ENCODE assay signal across 9 cellular contexts in genomic region chr11:69080361-69080973, GRCh38. TPM values are rescaled to one million over a fixed set of nuclear protein-coding genes. Genes with fewer than 3 reads are reported as not detected.
DNase-seq lines count a peak whose midpoint lies in the region; ATAC-seq and TF ChIP-seq lines count a peak whose summit lies in the region.
"Had no signal": no experiment of that assay in that cellular context is flagged by ENCODE, and none has a peak within 500 bp of the region (broad histone marks: within the 10 kb centered on the region; RNA-seq: fewer than 3 reads in every experiment).

No MANE protein-coding gene starts in this region.

- TF ChIP-seq CTCF in HCT116 (IDR thresholded peaks at IDR 0.05 in 2 of 3, conservative IDR thresholded peaks at IDR 0.05 in 1 of 3; ENCODE audit: borderline replicate concordance in 1 of 3, insufficient read depth in 1 of 3, low read depth in 2 of 3, low read length in 2 of 3) = no peak
- no peak for TF ChIP-seq CTCF in activated CD8-positive, alpha-beta T cell treated with anti-CD3 and anti-CD28 coated beads for 36 hours (IDR thresholded peaks at IDR 0.05)

- peak; percentile 51 for DNase-seq in AG08395 (ENCODE audit: low spot score)
- DNase-seq in HCT116 (ENCODE audit: low read depth, low spot score) = no peak
- DNase-seq in activated CD8-positive, alpha-beta T cell treated with anti-CD3 and anti-CD28 coated beads for 36 hours = peak; percentile 26
- DNase-seq in kidney tubule cell (ENCODE audit: low spot score) = peak; percentile 60
- no peak for DNase-seq in KBM-7
- no peak for DNase-seq in hypothalamus (lab: John Stamatoyannopoulos, UW)
- DNase-seq in retina = no peak
- DNase-seq: NCI-H187 treated with DMSO at 0.1 percent for 48 hours had no signal

- intact Hi-C loops in HCT116 (cut with micrococcal nuclease) = no loop called here
- intact Hi-C loops in activated CD8-positive, alpha-beta T cell treated with anti-CD3 and anti-CD28 coated beads for 36 hours (cut with micrococcal nuclease) = no loop called here

- no peak overlapping the region for H3K4me3 Mint-ChIP-seq in activated CD8-positive, alpha-beta T cell treated with anti-CD3 and anti-CD28 coated beads for 36 hours

- TF ChIP-seq POLR2A in HCT116 (IDR thresholded peaks at IDR 0.05; ENCODE audit: borderline replicate concordance, extremely low read depth, insufficient read depth, insufficient read length) = no peak

- CTCF ChIA-PET in HCT116 (lab: Charles Lee) = no interaction called here
- CTCF ChIA-PET in activated CD8-positive, alpha-beta T cell treated with anti-CD3 and anti-CD28 coated beads for 36 hours (lab: Charles Lee) = no interaction called here

- TF ChIP-seq RAD21 in HCT116 (IDR thresholded peaks at IDR 0.05; ENCODE audit: low read depth) = no peak

- no peaks in the 10 kb centered on the region for H4K20me1 ChIP-seq in HCT116 (ENCODE audit: insufficient read depth)

- ATAC-seq in HCT116 (peak; percentile 85), HG02938 (IDR thresholded peaks at IDR 0.05; ENCODE audit: unreplicated experiment) (no peak)
- peak; percentile 72 for ATAC-seq in activated CD8-positive, alpha-beta T cell treated with anti-CD3 and anti-CD28 coated beads for 36 hours

- peak overlapping the region; percentile 70 for H3K4me2 ChIP-seq in HCT116 (ENCODE audit: low read length)

- H2AFZ ChIP-seq in HCT116 (ENCODE audit: low read depth, low read length, poor library complexity, severe bottlenecking) = no peak overlapping the region

- no peaks in the 10 kb centered on the region for H3K27me3 ChIP-seq in HCT116 (ENCODE audit: insufficient read depth, low read length)

- H3K9me3 ChIP-seq in HCT116 (ENCODE audit: control insufficient read depth in 1 of 2, insufficient read depth in 1 of 2, low read depth in 1 of 2, low read length in 2 of 2) = no peaks in the 10 kb centered on the region

- in situ Hi-C loops in KBM-7 (cut with MboI; ENCODE audit: low pct_unique_long_range_greater_than_20kb, low sequenced_read_pairs) = no loop called here

- peak overlapping the region; percentile 56 for H3K27ac ChIP-seq in HCT116 (ENCODE audit: low read depth, low read length)

- peaks cover 5 to 6% of the 10 kb centered on the region in 2 experiments; a peak in 3 of 4 replicates for H3K36me3 ChIP-seq in HCT116 (ENCODE audit: control insufficient read depth in 1 of 2, insufficient read depth in 2 of 2, low read length in 2 of 2)

- no peaks in the 10 kb centered on the region for H3K79me2 ChIP-seq in HCT116 (ENCODE audit: insufficient read depth, low read length)

- no TSS peak for BruUV-seq in HCT116 (replicated peaks; lab: Mats Ljungman, UMichigan)

- peak overlapping the region; percentile 61 for H3K9ac ChIP-seq in HCT116 (ENCODE audit: low read length)

- H3K4me1 ChIP-seq in HCT116 (ENCODE audit: control insufficient read depth in 1 of 2, insufficient read depth in 2 of 2, low read length in 2 of 2) = peaks cover 25 to 35% of the 10 kb centered on the region in 2 experiments

- RAD21 ChIA-PET in HCT116 (lab: Charles Lee; ENCODE audit: low non-redundant PET in 1 of 2, low total read pairs in 2 of 2, uncharacterized antibody in 2 of 2, unreplicated experiment in 2 of 2) = no interaction called here

- H3K27me3 Mint-ChIP-seq in activated CD8-positive, alpha-beta T cell treated with anti-CD3 and anti-CD28 coated beads for 36 hours = no peaks in the 10 kb centered on the region

- H3K4me1 Mint-ChIP-seq in activated CD8-positive, alpha-beta T cell treated with anti-CD3 and anti-CD28 coated beads for 36 hours (ENCODE audit: low read depth) = peaks cover 14% of the 10 kb centered on the region

- H3K9me2 ChIP-seq in HCT116 (ENCODE audit: insufficient read depth) = no peaks in the 10 kb centered on the region

- H3K9me3 Mint-ChIP-seq in activated CD8-positive, alpha-beta T cell treated with anti-CD3 and anti-CD28 coated beads for 36 hours = no peaks in the 10 kb centered on the region

- peak overlapping the region; percentile 76 for H3K27ac Mint-ChIP-seq in activated CD8-positive, alpha-beta T cell treated with anti-CD3 and anti-CD28 coated beads for 36 hours

- peak overlapping the region in 1 of 2 experiments; percentile 29; a peak in 2 of 4 replicates for H3K4me3 ChIP-seq in HCT116 (replicated peaks in 1 of 2; ENCODE audit: low read depth in 1 of 2, low read length in 2 of 2)

- H3K36me3 Mint-ChIP-seq in activated CD8-positive, alpha-beta T cell treated with anti-CD3 and anti-CD28 coated beads for 36 hours (ENCODE audit: low read depth) = peaks cover 11% of the 10 kb centered on the region

- POLR2A ChIA-PET in HCT116 (lab: Charles Lee) = no interaction called here
- POLR2A ChIA-PET in activated CD8-positive, alpha-beta T cell treated with anti-CD3 and anti-CD28 coated beads for 36 hours (lab: Charles Lee) = no interaction called here

TF ChIP-seq in HCT116, 20 proteins besides CTCF, POLR2A, EP300 and RAD21:
- TF ChIP-seq CEBPB (IDR thresholded peaks at IDR 0.05; ENCODE audit: low read depth) (no peak), SP1 (IDR thresholded peaks at IDR 0.05; ENCODE audit: low read depth) (peak; percentile 42; the same call in 1 of the 2 replicates), SRF (IDR thresholded peaks at IDR 0.05; ENCODE audit: low read depth) (no peak), MAX (IDR thresholded peaks at IDR 0.05) (peak; percentile 88), FOSL1 (IDR thresholded peaks at IDR 0.05; ENCODE audit: low read depth) (no peak), EGR1 (IDR thresholded peaks at IDR 0.05; ENCODE audit: low read depth) (no peak), ZBTB33 (IDR thresholded peaks at IDR 0.05; ENCODE audit: extremely low read depth, insufficient replicate concordance, low read length) (no peak), TCF7L2 (IDR thresholded peaks at IDR 0.05; ENCODE audit: borderline replicate concordance, extremely low read depth, insufficient read depth, insufficient read length) (no peak)
- TF ChIP-seq, protein P1, sequence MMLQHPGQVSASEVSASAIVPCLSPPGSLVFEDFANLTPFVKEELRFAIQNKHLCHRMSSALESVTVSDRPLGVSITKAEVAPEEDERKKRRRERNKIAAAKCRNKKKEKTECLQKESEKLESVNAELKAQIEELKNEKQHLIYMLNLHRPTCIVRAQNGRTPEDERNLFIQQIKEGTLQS (IDR thresholded peaks at IDR 0.05) = no peak

RNA-seq across cellular contexts. Expression of gene TPCN2, which starts 31.7 kb away (rescaled TPM):
- 15.2 TPM for total RNA-seq in HCT116 (2021; ENCODE audit: unreplicated experiment)
- polyA plus RNA-seq in HCT116 (2012) = 7.1 and 7.8 TPM in 2 replicates
- 10 to 100 TPM; 16.0 to 17.0 TPM for total RNA-seq in activated CD8-positive, alpha-beta T cell treated with anti-CD3 and anti-CD28 coated beads for 36 hours

Comparison
In these comparisons a context has a peak if more than half of its experiments do, and no peak if none do; other contexts are left out.
1. DNase-seq: peak in AG08395 (single experiment), activated CD8-positive, alpha-beta T cell treated with anti-CD3 and anti-CD28 coated beads for 36 hours (single experiment) and kidney tubule cell (single experiment); none in HCT116 (single experiment), KBM-7 (single experiment), hypothalamus (0 of 51) and retina (single experiment).